12 cellular contexts compared by ENCODE assay signal in genomic region chr22:45450931-45451651, GRCh38. TPM values are rescaled to one million over a fixed set of nuclear protein-coding genes. Genes with fewer than 3 reads are reported as not detected.
DNase-seq lines count a peak whose midpoint lies in the region; ATAC-seq and TF ChIP-seq lines count a peak whose summit lies in the region.
"Had no signal": no experiment of that assay in that cellular context is flagged by ENCODE, and none has a peak within 500 bp of the region (broad histone marks: within the 10 kb centered on the region; RNA-seq: fewer than 3 reads in every experiment).

No MANE protein-coding gene starts in this region.

- H3K4me1 ChIP-seq in gastroesophageal sphincter = peaks cover 0 to 30% (median 0%) of the 10 kb centered on the region in 3 donors
- no peaks in the 10 kb centered on the region for H3K4me1 ChIP-seq in prostate gland (replicated peaks)
- H3K4me1 ChIP-seq: BE2C had no signal

- peaks cover 43% of the 10 kb centered on the region for H3K4me1 Mint-ChIP-seq in type B pancreatic cell (ENCODE audit: unreplicated experiment)

- H3K36me3 ChIP-seq in gastroesophageal sphincter (no peaks in the 10 kb centered on the region), prostate gland (no peaks in the 10 kb centered on the region)
- H3K36me3 ChIP-seq: BE2C had no signal

- no peaks in the 10 kb centered on the region for H3K9me3 Mint-ChIP-seq in type B pancreatic cell

- TF ChIP-seq CTCF in AG09309 (IDR thresholded peaks at IDR 0.05; ENCODE audit: control insufficient read depth, insufficient read depth, low read depth, low read length, missing control alignments) (no peak), gastroesophageal sphincter (IDR thresholded peaks at IDR 0.05) (peak in 2 of 4 experiments; percentile 20 to 31), prostate gland (IDR thresholded peaks at IDR 0.05) (no peak), type B pancreatic cell (conservative IDR thresholded peaks at IDR 0.05) (no peak)

- no peak overlapping the region for H3K4me3 Mint-ChIP-seq in type B pancreatic cell

- intact Hi-C loops in prostate gland (cut with DNase I) = loop anchor here (2.0 kb wide), 1 partner anchor 46 kb away; no protein-coding TSS in a partner anchor

- no peak overlapping the region for H3K27ac Mint-ChIP-seq in type B pancreatic cell

- peak; percentile 73 for ATAC-seq in SK-N-SH treated with all-trans-retinoic acid at 6 μM for 48 hours
- ATAC-seq in gastroesophageal sphincter = peak; percentile 81
- ATAC-seq in GM18858 (IDR thresholded peaks at IDR 0.05; ENCODE audit: unreplicated experiment) = no peak

- WGBS in gastroesophageal sphincter (ENCODE audit: low coverage in 1 of 2), 2 donors = 44 to 47% methylated on average over 7 to 10 of the region's 11 CpGs
- 21% methylated on average over 11 of the region's 11 CpGs for WGBS in prostate gland

- H3K27me3 Mint-ChIP-seq in type B pancreatic cell = peaks cover 6% of the 10 kb centered on the region

- no peaks in the 10 kb centered on the region for H3K36me3 Mint-ChIP-seq in type B pancreatic cell

- no peak for TF ChIP-seq POLR2A in gastroesophageal sphincter (IDR thresholded peaks at IDR 0.05)
- TF ChIP-seq POLR2A in prostate gland (IDR thresholded peaks at IDR 0.05) = no peak

- DNase-seq in AG09309 (ENCODE audit: low read depth) = peak; percentile 98
- DNase-seq in prostate gland (ENCODE audit: low spot score) = peak; percentile 27
- no peak for DNase-seq in type B pancreatic cell (ENCODE audit: extremely low spot score, unreplicated experiment)
- no peak for DNase-seq in NCI-H146 treated with DMSO at 0.1 percent for 48 hours (lab: John Stamatoyannopoulos, UW; ENCODE audit: unreplicated experiment)
- DNase-seq in NCI-H524 (lab: John Stamatoyannopoulos, UW) = no peak
- DNase-seq: activated CD4-positive, CD25-positive, alpha-beta regulatory T cell; activated gamma-delta T cell treated with Interleukin-2 at 50 U/mL for 16 hours; BE2C; effector memory CD4-positive, alpha-beta T cell had no signal

- TF ChIP-seq EP300 in gastroesophageal sphincter (IDR thresholded peaks at IDR 0.05) = no peak

- H3K9me3 ChIP-seq in gastroesophageal sphincter (no peaks in the 10 kb centered on the region), prostate gland (no peaks in the 10 kb centered on the region)
- H3K9me3 ChIP-seq: BE2C had no signal

- H3K4me3 ChIP-seq in AG09309 (ENCODE audit: control insufficient read depth, low read depth, low read length) (no peak overlapping the region), gastroesophageal sphincter (no peak overlapping the region), prostate gland (no peak overlapping the region)

- no peaks in the 10 kb centered on the region for H3K27me3 ChIP-seq in gastroesophageal sphincter
- no peaks in the 10 kb centered on the region for H3K27me3 ChIP-seq in prostate gland (replicated peaks; ENCODE audit: insufficient read depth)
- H3K27me3 ChIP-seq: BE2C had no signal

- H3K27ac ChIP-seq in gastroesophageal sphincter (peak overlapping the region in 3 of 4 donors; percentile 71 to 76 (median 71)), prostate gland (peak overlapping the region in 1 of 2 donors; percentile 42)

TF ChIP-seq in SK-N-SH treated with all-trans-retinoic acid at 6 μM for 48 hours, 23 proteins besides CTCF, POLR2A, EP300 and RAD21:
- TF ChIP-seq CREB5 (CRISPR knock-in tag; IDR thresholded peaks at IDR 0.05; ENCODE audit: low read depth) (no peak), RARB (CRISPR knock-in tag; IDR thresholded peaks at IDR 0.05) (no peak), CSDC2 (CRISPR knock-in tag; IDR thresholded peaks at IDR 0.05) (peak; percentile 42; the same call in 1 of the 2 replicates), ZFP3 (CRISPR knock-in tag; IDR thresholded peaks at IDR 0.05) (no peak), ZC3H10 (CRISPR knock-in tag; IDR thresholded peaks at IDR 0.05) (no peak), PPARA (CRISPR knock-in tag; IDR thresholded peaks at IDR 0.05; ENCODE audit: borderline replicate concordance) (no peak), SNAI2 (CRISPR knock-in tag; IDR thresholded peaks at IDR 0.05) (no peak), ISL1 (CRISPR knock-in tag; IDR thresholded peaks at IDR 0.05) (peak; percentile 51)

RNA-seq across cellular contexts. Expression of gene RIBC2, which starts 37.6 kb away (rescaled TPM):
- total RNA-seq in gastroesophageal sphincter (1 to 10 TPM in 1 of 4 donors, under 1 TPM in 1, not detected in 2; 0.94 to 1.1 TPM), prostate gland (1 to 10 TPM; 6.0 to 7.4 TPM), type B pancreatic cell (ENCODE audit: low replicate concordance) (5.1 and 8.8 TPM in 2 replicates)

RNA-seq across cellular contexts. Expression of gene SMC1B, which starts 37.7 kb away (rescaled TPM):
- total RNA-seq in gastroesophageal sphincter (not detected), prostate gland (1 to 10 TPM in 1 of 2 donors, not detected in 1; 8.2 TPM), type B pancreatic cell (ENCODE audit: low replicate concordance) (0.07 TPM in 1 of 2 replicates, not detected in the other)

RNA-seq across cellular contexts. Expression of gene FBLN1, which starts 51.6 kb away (rescaled TPM):
- total RNA-seq in gastroesophageal sphincter (100 to 1,000 TPM; 241 to 597 (median 382) TPM), prostate gland (100 to 1,000 TPM; 125 to 144 TPM), type B pancreatic cell (ENCODE audit: low replicate concordance) (121 and 271 TPM in 2 replicates)

Comparison
In these comparisons a context has a peak if more than half of its experiments do, and no peak if none do; other contexts are left out.
1. DNase-seq: peak in AG09309 (single experiment) and prostate gland (single experiment); none in type B pancreatic cell (single experiment), NCI-H146 treated with DMSO at 0.1 percent for 48 hours (single experiment) and NCI-H524 (0 of 2).